Comparison of ENCODE assay signal across 16 cellular contexts in genomic region chr12:24810378-24810777, GRCh38.
A peak's percentile ranks its signal among the peaks of the same experiment; 100 is the strongest.
DNase-seq lines count a peak whose midpoint lies in the region; ATAC-seq and TF ChIP-seq lines count a peak whose summit lies in the region.
"Had no signal": no experiment of that assay in that cellular context is flagged by ENCODE, and none has a peak within 500 bp of the region (broad histone marks: within the 10 kb centered on the region; RNA-seq: fewer than 3 reads in every experiment).

No MANE protein-coding gene starts in this region.

- H3K4me3 Mint-ChIP-seq in nephron progenitor cell: no peak overlapping the region
- H3K4me3 Mint-ChIP-seq: B cell; CD4-positive, CD25-positive, alpha-beta regulatory T cell; CD8-positive, alpha-beta T cell; H9 had no signal

- peaks cover 39% of the 10 kb centered on the region for H3K36me3 Mint-ChIP-seq in nephron progenitor cell (ENCODE audit: low read depth)
- H3K36me3 Mint-ChIP-seq: CD4-positive, CD25-positive, alpha-beta regulatory T cell; CD8-positive, alpha-beta T cell had no signal

- H3K4me1 Mint-ChIP-seq in nephron progenitor cell: no peaks in the 10 kb centered on the region
- H3K4me1 Mint-ChIP-seq: H9 had no signal

- H3K9me3 Mint-ChIP-seq in nephron progenitor cell: peaks cover 4% of the 10 kb centered on the region
- H3K9me3 Mint-ChIP-seq: CD8-positive, alpha-beta T cell had no signal

- H3K4me3 ChIP-seq in choroid plexus epithelial cell (ENCODE audit: low read depth, low read length): no peak overlapping the region
- H3K4me3 ChIP-seq: BLaER1, GM23248 had no signal

- DNase-seq in amniotic epithelial cell (ENCODE audit: low read depth) (peak; percentile 47), choroid plexus epithelial cell (ENCODE audit: low read depth) (peak; percentile 6), nephron progenitor cell (no peak), NCI-H146 (lab: John Stamatoyannopoulos, UW) (no peak)
- DNase-seq: Caco-2; CD4-positive, CD25-positive, alpha-beta regulatory T cell; CD8-positive, alpha-beta T cell; DMS153; DND-41; GM23248; H9 had no signal

- no peak for TF ChIP-seq CTCF in choroid plexus epithelial cell (conservative IDR thresholded peaks at IDR 0.05; ENCODE audit: low read depth, low read length)
- no peak for TF ChIP-seq CTCF in nephron progenitor cell (IDR thresholded peaks at IDR 0.05)

- H3K27me3 Mint-ChIP-seq in nephron progenitor cell (ENCODE audit: low read depth, poor library complexity): no peaks in the 10 kb centered on the region
- H3K27me3 Mint-ChIP-seq: B cell had no signal

- H3K27ac Mint-ChIP-seq in nephron progenitor cell: peak overlapping the region; percentile 64
- H3K27ac Mint-ChIP-seq: B cell; CD4-positive, CD25-positive, alpha-beta regulatory T cell; CD8-positive, alpha-beta T cell; H9 had no signal

- ATAC-seq in GM19035 (IDR thresholded peaks at IDR 0.05; ENCODE audit: unreplicated experiment) (no peak), HG02610 (IDR thresholded peaks at IDR 0.05; ENCODE audit: unreplicated experiment) (no peak)
- ATAC-seq: CD8-positive, alpha-beta T cell; HCT116 had no signal

Comparison
In these comparisons a context has a peak if more than half of its experiments do, and no peak if none do; other contexts are left out.
1. DNase-seq: peak in amniotic epithelial cell (single experiment) and choroid plexus epithelial cell (single experiment); none in nephron progenitor cell (single experiment) and NCI-H146 (single experiment).